In the genomic region with DNA sequence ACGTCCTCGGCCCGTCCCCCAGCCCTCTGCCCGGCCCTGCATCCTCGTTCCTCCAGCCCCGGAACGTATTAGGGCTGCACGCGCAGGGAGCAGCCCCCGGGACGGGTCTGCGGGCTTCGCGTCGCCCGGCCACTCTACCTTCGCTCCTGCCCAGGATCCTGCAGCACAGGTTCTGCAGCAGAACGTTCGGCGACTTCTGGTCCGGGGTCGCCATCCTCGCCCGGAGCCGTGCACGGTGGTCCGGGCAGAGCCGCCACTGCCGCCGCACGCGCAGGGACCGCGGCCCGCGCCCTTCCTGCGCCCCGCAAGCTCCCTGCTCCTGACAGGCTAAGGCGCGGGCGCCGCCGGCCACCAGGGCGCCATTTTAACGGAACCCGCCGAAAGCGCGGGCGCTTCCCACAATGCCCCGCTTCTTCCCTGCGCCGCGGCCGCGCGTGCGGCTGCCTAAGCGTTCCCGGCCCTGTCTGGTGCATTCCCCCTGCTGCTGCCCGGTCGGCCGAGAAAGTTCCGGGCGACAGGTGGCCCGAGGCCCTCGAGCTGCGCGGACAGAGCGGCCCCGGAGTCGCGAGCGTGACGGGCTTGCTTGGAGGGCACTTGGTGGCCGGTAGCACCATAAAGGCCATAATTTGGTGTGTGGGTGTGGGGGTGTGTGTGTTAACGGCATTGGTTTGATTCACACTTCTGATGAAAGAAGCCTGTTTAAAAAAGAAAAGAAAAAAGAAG, we compare ENCODE assay signal across 8 cellular contexts. TPM values are rescaled to one million over a fixed set of nuclear protein-coding genes. Genes with fewer than 3 reads are reported as not detected.
DNase-seq lines count a peak whose midpoint lies in the region; ATAC-seq and TF ChIP-seq lines count a peak whose summit lies in the region.

A gene with protein sequence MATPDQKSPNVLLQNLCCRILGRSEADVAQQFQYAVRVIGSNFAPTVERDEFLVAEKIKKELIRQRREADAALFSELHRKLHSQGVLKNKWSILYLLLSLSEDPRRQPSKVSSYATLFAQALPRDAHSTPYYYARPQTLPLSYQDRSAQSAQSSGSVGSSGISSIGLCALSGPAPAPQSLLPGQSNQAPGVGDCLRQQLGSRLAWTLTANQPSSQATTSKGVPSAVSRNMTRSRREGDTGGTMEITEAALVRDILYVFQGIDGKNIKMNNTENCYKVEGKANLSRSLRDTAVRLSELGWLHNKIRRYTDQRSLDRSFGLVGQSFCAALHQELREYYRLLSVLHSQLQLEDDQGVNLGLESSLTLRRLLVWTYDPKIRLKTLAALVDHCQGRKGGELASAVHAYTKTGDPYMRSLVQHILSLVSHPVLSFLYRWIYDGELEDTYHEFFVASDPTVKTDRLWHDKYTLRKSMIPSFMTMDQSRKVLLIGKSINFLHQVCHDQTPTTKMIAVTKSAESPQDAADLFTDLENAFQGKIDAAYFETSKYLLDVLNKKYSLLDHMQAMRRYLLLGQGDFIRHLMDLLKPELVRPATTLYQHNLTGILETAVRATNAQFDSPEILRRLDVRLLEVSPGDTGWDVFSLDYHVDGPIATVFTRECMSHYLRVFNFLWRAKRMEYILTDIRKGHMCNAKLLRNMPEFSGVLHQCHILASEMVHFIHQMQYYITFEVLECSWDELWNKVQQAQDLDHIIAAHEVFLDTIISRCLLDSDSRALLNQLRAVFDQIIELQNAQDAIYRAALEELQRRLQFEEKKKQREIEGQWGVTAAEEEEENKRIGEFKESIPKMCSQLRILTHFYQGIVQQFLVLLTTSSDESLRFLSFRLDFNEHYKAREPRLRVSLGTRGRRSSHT (minus strand): TSS at position 387 of the 723 bp plus-strand sequence. CDS start 173 bp downstream, at position 214.

- TF ChIP-seq EP300 in transverse colon (IDR thresholded peaks at IDR 0.05; ENCODE audit: low read depth) = no peak

- H3K4me1 Mint-ChIP-seq in T-cell = peaks cover 43 to 48% (median 45%) of the 10 kb centered on the region in 3 donors

- H3K4me3 Mint-ChIP-seq in T-cell = peak within 1 kb of the TSS; percentile 92 to 96 (median 94)

- peak within 1 kb of the TSS; percentile 97 for H3K9ac ChIP-seq in adipocyte (ENCODE audit: low read length)

- WGBS in transverse colon (ENCODE audit: low coverage in 1 of 2), 2 donors = 0% methylated on average over 52 of the region's 77 CpGs; no CpG with 5 or more reads in 1 of the 2 donors

- H3K27ac ChIP-seq in transverse colon = peak within 1 kb of the TSS; percentile 91 to 100 (median 98)

- CTCF ChIA-PET in T-cell (lab: Charles Lee) = interaction anchor here in 1 of 2 donors (2.1 kb wide), 1 partner anchor 18 kb away, joined by 6 read pairs; no protein-coding TSS in a partner anchor

- peaks cover 0 to 3% of the 10 kb centered on the region in 2 donors for H3K27me3 Mint-ChIP-seq in T-cell

- no peaks in the 10 kb centered on the region for H3K9me3 ChIP-seq in adipocyte (ENCODE audit: control insufficient read depth, low read length)
- H3K9me3 ChIP-seq in transverse colon = no peaks in the 10 kb centered on the region

- H3K36me3 Mint-ChIP-seq in T-cell = no peaks in the 10 kb centered on the region

- H3K27me3 ChIP-seq in adipocyte (replicated peaks; ENCODE audit: control insufficient read depth, insufficient read depth, low read length) = no peaks in the 10 kb centered on the region
- H3K27me3 ChIP-seq in transverse colon = no peaks in the 10 kb centered on the region

- peak; percentile 46 for TF ChIP-seq POLR2A in transverse colon (IDR thresholded peaks at IDR 0.05)

- no peak for TF ChIP-seq CTCF in GM12864 (IDR thresholded peaks at IDR 0.05; ENCODE audit: low read depth, low read length, missing control alignments)
- TF ChIP-seq CTCF in transverse colon (IDR thresholded peaks at IDR 0.05) = peak in 3 of 5 experiments; percentile 21 to 66 (median 21)

- ATAC-seq in HG02571 (IDR thresholded peaks at IDR 0.05; ENCODE audit: unreplicated experiment) (peak; percentile 85), T-cell (replicated peaks in 1 of 4) (peak; percentile 92)

- intact Hi-C loops in cardiac septum (cut with DNase I) = loop anchor here (2.0 kb wide), 1 partner anchor 19 kb away; no protein-coding TSS in a partner anchor
- intact Hi-C loops in posterior cingulate gyrus (cut with DNase I) = loop anchor here (2.0 kb wide), 1 partner anchor 17 kb away; no protein-coding TSS in a partner anchor
- intact Hi-C loops in transverse colon (cut with DNase I; ENCODE audit: low total_unique reads) = no loop called here

- peaks cover 16% of the 10 kb centered on the region for H3K4me1 ChIP-seq in adipocyte (ENCODE audit: control insufficient read depth, insufficient read depth, low read length)
- peaks cover 3 to 17% (median 15%) of the 10 kb centered on the region in 4 donors for H3K4me1 ChIP-seq in transverse colon

- peak within 1 kb of the TSS; percentile 86 to 92 for H3K27ac Mint-ChIP-seq in T-cell

- DNase-seq in GM12864 (ENCODE audit: low read depth) (peak; percentile 66), NCI-H1092 (lab: John Stamatoyannopoulos, UW) (peak; percentile 94), T-cell (peak; percentile 40 to 78 (median 66)), adipocyte (ENCODE audit: low read depth) (peak; percentile 94), cardiac septum (ENCODE audit: low spot score) (peak; percentile 93), posterior cingulate gyrus (peak; percentile 73 to 96 (median 82)), transverse colon (peak; percentile 86)

- H3K4me3 ChIP-seq in GM12864 (ENCODE audit: low read depth, low read length) (peak within 1 kb of the TSS; percentile 90), adipocyte (ENCODE audit: low read length) (peak within 1 kb of the TSS; percentile 94), transverse colon (peak within 1 kb of the TSS; percentile 81 to 99 (median 93))

- H3K9me3 Mint-ChIP-seq in T-cell = peaks cover 0 to 4% (median 0%) of the 10 kb centered on the region in 3 donors

- POLR2A ChIA-PET in T-cell (lab: Charles Lee) = no interaction called here

- H3K36me3 ChIP-seq in adipocyte (ENCODE audit: control insufficient read depth, insufficient read depth, low read length, severe bottlenecking) (no peaks in the 10 kb centered on the region), transverse colon (no peaks in the 10 kb centered on the region)

- in situ Hi-C loops in transverse colon (cut with MboI; ENCODE audit: low pct_ligation_motif_present in 1 of 4, low pct_unique_long_range_greater_than_20kb in 1 of 4, low sequenced_read_pairs in 3 of 4) = no loop called here

RNA-seq across cellular contexts. Expression of the gene that starts here (rescaled TPM):
- total RNA-seq in T-cell = 10 to 100 TPM; 36.2 to 47.2 (median 44.7) TPM
- total RNA-seq in cardiac septum = 20.7 TPM
- 10 to 100 TPM; 23.3 to 43.6 (median 30.0) TPM for total RNA-seq in transverse colon

Comparison
In these comparisons a context has a peak if more than half of its experiments do, and no peak if none do; other contexts are left out.
1. Peak in every context shown above with its lines: DNase-seq, ATAC-seq, H3K4me3 ChIP-seq and H3K27ac ChIP-seq.